ENCODE assay signal across 20 cellular contexts in the genomic region with DNA sequence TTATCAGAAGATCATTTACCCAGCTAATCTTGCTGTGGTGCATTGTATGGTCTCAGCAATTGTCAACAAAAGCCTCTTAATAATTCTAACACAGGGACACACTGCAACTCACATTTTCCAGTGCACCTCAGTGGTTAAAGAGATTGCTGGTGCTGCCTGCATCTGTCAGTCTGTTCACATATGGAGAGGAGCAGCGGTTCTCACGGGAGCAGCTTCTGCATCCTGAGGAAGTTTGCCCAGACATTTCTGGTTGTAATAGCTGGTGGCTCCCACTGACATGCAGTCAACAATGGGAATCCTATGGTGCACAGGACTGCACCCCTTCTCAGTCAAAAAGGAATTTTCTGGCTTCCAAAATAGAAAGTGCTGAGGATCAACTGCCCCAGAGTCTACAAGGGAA. TPM values are rescaled to one million over a fixed set of nuclear protein-coding genes. Genes with fewer than 3 reads are reported as not detected.
A peak's percentile ranks its signal among the peaks of the same experiment; 100 is the strongest.
DNase-seq lines count a peak whose midpoint lies in the region; ATAC-seq, FAIRE-seq and TF ChIP-seq lines count a peak whose summit lies in the region.
"Had no signal": no experiment of that assay in that cellular context is flagged by ENCODE, and none has a peak within 500 bp of the region (broad histone marks: within the 10 kb centered on the region; RNA-seq: fewer than 3 reads in every experiment).

No MANE protein-coding gene starts in this region.

- no peaks in the 10 kb centered on the region for H3K9me3 ChIP-seq in BLaER1
- H3K9me3 ChIP-seq in GM12878 (replicated peaks; ENCODE audit: control insufficient read depth, insufficient read depth, low read length) = no peaks in the 10 kb centered on the region
- H3K9me3 ChIP-seq: prostate gland had no signal

- peaks cover 81% of the 10 kb centered on the region for H3K36me3 ChIP-seq in BLaER1
- H3K36me3 ChIP-seq in GM12878 (ENCODE audit: control insufficient read depth in 2 of 2, insufficient read depth in 2 of 2, low read length in 1 of 2) = peaks cover 9 to 12% of the 10 kb centered on the region in 2 experiments
- H3K36me3 ChIP-seq: prostate gland had no signal

- no peak overlapping the region for H2AFZ ChIP-seq in GM12878 (ENCODE audit: control insufficient read depth, low read depth, low read length)

- no peak for TF ChIP-seq CTCF in GM12878 (IDR thresholded peaks at IDR 0.05 in 2 of 3, conservative IDR thresholded peaks at IDR 0.05 in 1 of 3; ENCODE audit: control insufficient read depth in 2 of 3, extremely low read depth in 1 of 3, insufficient read depth in 1 of 3, low read depth in 3 of 3, low read length in 3 of 3)

- SMC1A ChIA-PET in GM12878 (lab: Charles Lee; ENCODE audit: uncharacterized antibody, unreplicated experiment) = interaction anchor here (1.5 to 7.9 kb wide), 2 partner anchors 16 to 68 kb away, joined by 4 to 61 read pairs; no protein-coding TSS in a partner anchor

- H3K27me3 ChIP-seq in BLaER1 (no peaks in the 10 kb centered on the region), GM12878 (replicated peaks in 1 of 2; ENCODE audit: control insufficient read depth in 2 of 2, insufficient read depth in 2 of 2, low read length in 1 of 2) (no peaks in the 10 kb centered on the region)

- H3K4me1 ChIP-seq in BLaER1 (peaks cover 99% of the 10 kb centered on the region), GM12878 (ENCODE audit: control insufficient read depth, insufficient read depth, low read length) (peaks cover 48% of the 10 kb centered on the region)

- H3K27ac ChIP-seq in BLaER1 = no peak overlapping the region
- no peak overlapping the region for H3K27ac ChIP-seq in GM12878 (ENCODE audit: control insufficient read depth, insufficient read depth)
- H3K27ac ChIP-seq: HL-60 had no signal

- CTCF ChIA-PET in GM12878 (lab: Yijun Ruan, JAX) = interaction anchor here (1.5 kb wide), 1 partner anchor 51 kb away, joined by 3 read pairs; no protein-coding TSS in a partner anchor

- peak overlapping the region; percentile 69 for H3K27ac Mint-ChIP-seq in memory B cell
- H3K27ac Mint-ChIP-seq: activated CD4-positive, alpha-beta T cell treated with anti-CD3 and anti-CD28 coated beads for 36 hours; activated naive CD4-positive, alpha-beta T cell treated with anti-CD3 and anti-CD28 coated beads, Interleukin-2, amount 10 ng/mL, durations not matched to agents 7 days and 5 days; CD4-positive, alpha-beta memory T cell had no signal

- H3K9me3 Mint-ChIP-seq in memory B cell = no peaks in the 10 kb centered on the region
- H3K9me3 Mint-ChIP-seq: activated naive CD4-positive, alpha-beta T cell treated with anti-CD3 and anti-CD28 coated beads, Interleukin-2, amount 10 ng/mL, durations not matched to agents 7 days and 5 days; CD4-positive, alpha-beta memory T cell had no signal

- 92% methylated on average over 2 of the region's 2 CpGs for WGBS in GM12878 (ENCODE audit: insufficient coverage, insufficient replicate concordance, low lambda C conversion rate, missing lambda C conversion rate)

- peaks cover 98% of the 10 kb centered on the region for H3K79me2 ChIP-seq in GM12878 (ENCODE audit: control insufficient read depth, insufficient read depth, low read length)

- peaks cover 8% of the 10 kb centered on the region for H3K36me3 Mint-ChIP-seq in memory B cell

- POLR2A ChIA-PET in GM12878 (lab: Charles Lee) = interaction anchor here (0.6 kb wide), 1 partner anchor 1861 kb away, joined by 4 read pairs; no protein-coding TSS in a partner anchor

- H3K9ac ChIP-seq in BLaER1 = peak overlapping the region; percentile 16; the same call in 1 of the 2 replicates
- no peak overlapping the region for H3K9ac ChIP-seq in GM12878 (ENCODE audit: control insufficient read depth, insufficient read depth, low read length)

- no peak for FAIRE-seq in GM12878 (lab: Jason Lieb, UNC)
- FAIRE-seq: HepG2, islet of Langerhans had no signal

- TSS peak; percentile 13 for BruUV-seq in GM12878 (replicated peaks; lab: Mats Ljungman, UMichigan)

- no peak for TF ChIP-seq POLR2A in GM12878 (IDR thresholded peaks at IDR 0.05; ENCODE audit: low read depth, low read length)

- in situ Hi-C loops in KBM-7 (cut with MboI; ENCODE audit: low pct_unique_long_range_greater_than_20kb, low sequenced_read_pairs) = no loop called here
- in situ Hi-C loops in GM12878 (cut with MboI) = loop anchor here (10.0 kb wide), 1 partner anchor 342 kb away; no protein-coding TSS in a partner anchor

- no peak for ATAC-seq in GM12878
- no peak for ATAC-seq in memory B cell (ENCODE audit: low read depth)
- no peak for ATAC-seq in GM21576 (IDR thresholded peaks at IDR 0.05; ENCODE audit: unreplicated experiment)
- ATAC-seq in left cardiac atrium = no peak
- ATAC-seq: activated CD4-positive, alpha-beta T cell treated with anti-CD3 and anti-CD28 coated beads for 36 hours; HepG2 had no signal

- no peaks in the 10 kb centered on the region for H3K27me3 Mint-ChIP-seq in memory B cell
- H3K27me3 Mint-ChIP-seq: activated CD4-positive, alpha-beta T cell treated with anti-CD3 and anti-CD28 coated beads for 36 hours; activated naive CD4-positive, alpha-beta T cell treated with anti-CD3 and anti-CD28 coated beads, Interleukin-2, amount 10 ng/mL, durations not matched to agents 7 days and 5 days; CD4-positive, alpha-beta memory T cell had no signal

- H3K4me1 Mint-ChIP-seq in memory B cell = peaks cover 60% of the 10 kb centered on the region

- no peak for TF ChIP-seq EP300 in GM12878 (IDR thresholded peaks at IDR 0.05; ENCODE audit: borderline replicate concordance in 1 of 2, control insufficient read depth in 1 of 2, low read depth in 2 of 2, low read length in 2 of 2)

- H3K4me2 ChIP-seq in BLaER1 = peak overlapping the region; percentile 49
- no peak overlapping the region for H3K4me2 ChIP-seq in GM12878 (ENCODE audit: control insufficient read depth, insufficient read depth)

- no peak overlapping the region for H3K4me3 ChIP-seq in BLaER1
- H3K4me3 ChIP-seq in GM12878 = no peak overlapping the region
- H3K4me3 ChIP-seq: prostate gland had no signal

- RAD21 ChIA-PET in GM12878 (lab: Charles Lee; ENCODE audit: unreplicated experiment) = no interaction called here

- intact Hi-C loops in GM12878 (cut with micrococcal nuclease; ENCODE audit: unreplicated experiment) (loop anchor here (5.0 kb wide), 1 partner anchor 35 kb away; no protein-coding TSS in a partner anchor), left cardiac atrium (cut with DNase I) (no loop called here)

- no peak overlapping the region for H3K4me3 Mint-ChIP-seq in memory B cell
- H3K4me3 Mint-ChIP-seq: activated CD4-positive, alpha-beta T cell treated with anti-CD3 and anti-CD28 coated beads for 36 hours; activated naive CD4-positive, alpha-beta T cell treated with anti-CD3 and anti-CD28 coated beads, Interleukin-2, amount 10 ng/mL, durations not matched to agents 7 days and 5 days; CD4-positive, alpha-beta memory T cell had no signal

- peaks cover 100% of the 10 kb centered on the region for H4K20me1 ChIP-seq in BLaER1
- peaks cover 22% of the 10 kb centered on the region for H4K20me1 ChIP-seq in GM12878 (ENCODE audit: control insufficient read depth, insufficient read depth)

- TF ChIP-seq RAD21 in GM12878 (IDR thresholded peaks at IDR 0.05; ENCODE audit: insufficient read depth, low read depth, low read length) = no peak

- DNase-seq in KBM-7 = peak; percentile 18
- DNase-seq in GM12878 (ENCODE audit: low read depth, low spot score) = no peak
- DNase-seq in memory B cell (ENCODE audit: low spot score in 2 of 2) = no peak
- DNase-seq in GOT3 (lab: John Stamatoyannopoulos, UW) = no peak
- no peak for DNase-seq in left cardiac atrium
- DNase-seq: activated CD4-positive, alpha-beta T cell treated with anti-CD3 and anti-CD28 coated beads for 36 hours; activated CD8-positive, alpha-beta memory T cell treated with anti-CD3 and anti-CD28 coated beads for 24 hours; activated naive CD4-positive, alpha-beta T cell treated with anti-CD3 and anti-CD28 coated beads, Interleukin-2, amount 10 ng/mL, durations not matched to agents 7 days and 5 days; CD4-positive, alpha-beta memory T cell; foreskin melanocyte; GDM1; hippocampal formation; NCI-H1105 treated with DMSO at 0.1 percent for 48 hours; substantia nigra had no signal

RNA-seq across cellular contexts. Expression of gene GGA2, which starts 7.8 kb away (rescaled TPM):
- 287 and 319 TPM in 2 replicates for total RNA-seq in GM12878 (2013; cell fraction: nucleolus; rRNA removed)
- total RNA-seq in GM12878 (2014; rRNA removed) (57.9 and 62.0 TPM in 2 replicates), GM12878 (2014; rRNA removed; fragmentation: Illumina TruSeq; extraction: Trizol) (56.8 and 56.9 TPM in 2 replicates), GM12878 (2021) (106 and 113 TPM in 2 replicates), left cardiac atrium (10 to 100 TPM; 60.1 to 60.3 TPM)
- polyA plus RNA-seq in GM12878 (2011; ENCODE audit: low read depth) = 42.8 TPM
- polyA plus RNA-seq in GM12878 (2011; rRNA removed) (105 and 145 TPM in 2 replicates), GM12878 (2014; fragmentation: Illumina TruSeq; extraction: Trizol) (153 and 192 TPM in 2 replicates), GM12878 (2014; fragmentation: Nextera tagmentation; extraction: Ambion mirVana) (10 to 100 TPM; 14.1 to 21.5 TPM), GM12878 (2014; rRNA removed) (75.1 and 77.2 TPM in 2 replicates), GM12878 (2016; fragmentation: Nextera tagmentation; extraction: Ambion mirVana) (10 to 100 TPM; 96.0 to 97.1 TPM)
- polyA plus RNA-seq in GM12878 (2011; cell fraction: cytosol; rRNA removed) = 58.9 and 72.5 TPM in 2 replicates
- polyA plus RNA-seq in GM12878 (2011; cell fraction: nucleus; rRNA removed) = 191 and 225 TPM in 2 replicates
- 65.6 and 83.8 TPM in 2 replicates for polyA plus RNA-seq in GM12878 (2012)
- polyA minus RNA-seq in GM12878 (2011; rRNA and poly(A)+ RNA removed) = 84.8 and 103 TPM in 2 replicates
- 32.7 and 35.3 TPM in 2 replicates for polyA minus RNA-seq in GM12878 (2011; cell fraction: cytosol; rRNA and poly(A)+ RNA removed)
- polyA minus RNA-seq in GM12878 (2011; cell fraction: nucleus; rRNA and poly(A)+ RNA removed) = 47.3 and 59.9 TPM in 2 replicates

RNA-seq across cellular contexts. Expression of gene COG7, which starts 49.5 kb away (rescaled TPM):
- 93.3 and 95.2 TPM in 2 replicates for total RNA-seq in GM12878 (2013; cell fraction: nucleolus; rRNA removed)
- total RNA-seq in GM12878 (2014; rRNA removed) (9.7 and 12.1 TPM in 2 replicates), GM12878 (2014; rRNA removed; fragmentation: Illumina TruSeq; extraction: Trizol) (9.4 and 10.0 TPM in 2 replicates), GM12878 (2021) (9.4 and 10.9 TPM in 2 replicates), left cardiac atrium (10 to 100 TPM; 11.3 TPM)
- polyA plus RNA-seq in GM12878 (2011; ENCODE audit: low read depth) = 10.2 TPM
- polyA plus RNA-seq in GM12878 (2011; rRNA removed) (12.6 and 24.0 TPM in 2 replicates), GM12878 (2014; fragmentation: Illumina TruSeq; extraction: Trizol) (8.2 and 10.6 TPM in 2 replicates), GM12878 (2014; fragmentation: Nextera tagmentation; extraction: Ambion mirVana) (1 to 10 TPM; 2.9 to 7.5 TPM), GM12878 (2014; rRNA removed) (12.8 and 14.9 TPM in 2 replicates), GM12878 (2016; fragmentation: Nextera tagmentation; extraction: Ambion mirVana) (1 to 10 TPM; 9.5 to 9.9 TPM)
- polyA plus RNA-seq in GM12878 (2011; cell fraction: cytosol; rRNA removed) = 39.0 and 41.6 TPM in 2 replicates
- 51.4 and 53.8 TPM in 2 replicates for polyA plus RNA-seq in GM12878 (2011; cell fraction: nucleus; rRNA removed)
- 13.9 and 14.5 TPM in 2 replicates for polyA plus RNA-seq in GM12878 (2012)
- 32.6 and 33.8 TPM in 2 replicates for polyA minus RNA-seq in GM12878 (2011; rRNA and poly(A)+ RNA removed)
- 5.6 and 8.7 TPM in 2 replicates for polyA minus RNA-seq in GM12878 (2011; cell fraction: cytosol; rRNA and poly(A)+ RNA removed)
- 14.7 and 20.9 TPM in 2 replicates for polyA minus RNA-seq in GM12878 (2011; cell fraction: nucleus; rRNA and poly(A)+ RNA removed)

RNA-seq across cellular contexts. Expression of gene EARS2, which starts 54.7 kb away (rescaled TPM):
- total RNA-seq in GM12878 (2013; cell fraction: nucleolus; rRNA removed) = 85.7 and 98.9 TPM in 2 replicates
- total RNA-seq in GM12878 (2014; rRNA removed) = 38.0 and 39.0 TPM in 2 replicates
- 36.7 TPM in 2 replicates for total RNA-seq in GM12878 (2014; rRNA removed; fragmentation: Illumina TruSeq; extraction: Trizol)
- 28.8 and 32.1 TPM in 2 replicates for total RNA-seq in GM12878 (2021)
- 32.3 TPM for polyA plus RNA-seq in GM12878 (2011; ENCODE audit: low read depth)
- polyA plus RNA-seq in GM12878 (2011; rRNA removed) = 63.0 and 65.9 TPM in 2 replicates
- polyA plus RNA-seq in GM12878 (2011; cell fraction: cytosol; rRNA removed) = 107 and 120 TPM in 2 replicates
- polyA plus RNA-seq in GM12878 (2011; cell fraction: nucleus; rRNA removed) = 90.6 and 122 TPM in 2 replicates
- 16.5 and 17.4 TPM in 2 replicates for polyA plus RNA-seq in GM12878 (2012)
- 41.3 and 47.9 TPM in 2 replicates for polyA plus RNA-seq in GM12878 (2014; fragmentation: Illumina TruSeq; extraction: Trizol)
- polyA plus RNA-seq in GM12878 (2014; fragmentation: Nextera tagmentation; extraction: Ambion mirVana) = 10 to 100 TPM; 12.9 to 27.0 TPM
- 27.3 and 39.8 TPM in 2 replicates for polyA plus RNA-seq in GM12878 (2014; rRNA removed)
- 10 to 100 TPM; 31.0 to 34.8 TPM for polyA plus RNA-seq in GM12878 (2016; fragmentation: Nextera tagmentation; extraction: Ambion mirVana)
- 107 and 161 TPM in 2 replicates for polyA minus RNA-seq in GM12878 (2011; rRNA and poly(A)+ RNA removed)
- polyA minus RNA-seq in GM12878 (2011; cell fraction: cytosol; rRNA and poly(A)+ RNA removed) = 26.6 and 33.1 TPM in 2 replicates
- polyA minus RNA-seq in GM12878 (2011; cell fraction: nucleus; rRNA and poly(A)+ RNA removed) = 58.2 and 89.6 TPM in 2 replicates
- total RNA-seq in left cardiac atrium = 10 to 100 TPM; 16.6 to 19.3 TPM

RNA-seq across cellular contexts. Expression of gene UBFD1, which starts 55.1 kb away (rescaled TPM):
- total RNA-seq in GM12878 (2013; cell fraction: nucleolus; rRNA removed) = 85.8 and 94.9 TPM in 2 replicates
- total RNA-seq in GM12878 (2014; rRNA removed) (31.3 and 38.3 TPM in 2 replicates), GM12878 (2014; rRNA removed; fragmentation: Illumina TruSeq; extraction: Trizol) (18.1 and 19.0 TPM in 2 replicates), GM12878 (2021) (45.8 and 48.5 TPM in 2 replicates), left cardiac atrium (10 to 100 TPM; 50.7 to 62.3 TPM)
- polyA plus RNA-seq in GM12878 (2011; ENCODE audit: low read depth) = 14.2 TPM
- polyA plus RNA-seq in GM12878 (2011; rRNA removed) (37.6 and 41.9 TPM in 2 replicates), GM12878 (2014; fragmentation: Illumina TruSeq; extraction: Trizol) (23.4 and 23.7 TPM in 2 replicates), GM12878 (2014; fragmentation: Nextera tagmentation; extraction: Ambion mirVana) (1 to 10 TPM; 7.3 to 7.9 TPM), GM12878 (2014; rRNA removed) (31.1 and 40.7 TPM in 2 replicates), GM12878 (2016; fragmentation: Nextera tagmentation; extraction: Ambion mirVana) (10 to 100 TPM; 33.2 to 38.6 TPM)
- polyA plus RNA-seq in GM12878 (2011; cell fraction: cytosol; rRNA removed) = 36.0 and 38.8 TPM in 2 replicates
- 47.5 and 49.8 TPM in 2 replicates for polyA plus RNA-seq in GM12878 (2011; cell fraction: nucleus; rRNA removed)
- 20.5 and 20.8 TPM in 2 replicates for polyA plus RNA-seq in GM12878 (2012)
- polyA minus RNA-seq in GM12878 (2011; rRNA and poly(A)+ RNA removed) = 34.2 and 37.5 TPM in 2 replicates
- 8.0 and 10.4 TPM in 2 replicates for polyA minus RNA-seq in GM12878 (2011; cell fraction: cytosol; rRNA and poly(A)+ RNA removed)
- polyA minus RNA-seq in GM12878 (2011; cell fraction: nucleus; rRNA and poly(A)+ RNA removed) = 29.4 and 42.0 TPM in 2 replicates
